21 cellular contexts compared by ENCODE assay signal in genomic region chr6:169231790-169232506, GRCh38. TPM values are rescaled to one million over a fixed set of nuclear protein-coding genes. Genes with fewer than 3 reads are reported as not detected.
DNase-seq lines count a peak whose midpoint lies in the region; ATAC-seq and TF ChIP-seq lines count a peak whose summit lies in the region.
"Had no signal": no experiment of that assay in that cellular context is flagged by ENCODE, and none has a peak within 500 bp of the region (broad histone marks: within the 10 kb centered on the region; RNA-seq: fewer than 3 reads in every experiment).

No MANE protein-coding gene starts in this region.

- TF ChIP-seq EP300 in esophagus muscularis mucosa (IDR thresholded peaks at IDR 0.05) = no peak

- no peak overlapping the region for H3K4me3 Mint-ChIP-seq in GM23338
- H3K4me3 Mint-ChIP-seq: CD4-positive, alpha-beta memory T cell had no signal

- no peaks in the 10 kb centered on the region for H3K4me1 ChIP-seq in GM23338 (ENCODE audit: insufficient read depth)
- H3K4me1 ChIP-seq in esophagus muscularis mucosa = peaks cover 0 to 13% (median 6%) of the 10 kb centered on the region in 4 donors
- H3K4me1 ChIP-seq: SJSA1 had no signal

- no peaks in the 10 kb centered on the region for H3K9me3 ChIP-seq in esophagus muscularis mucosa

- H3K9me3 Mint-ChIP-seq in GM23338 = peaks cover 11% of the 10 kb centered on the region

- TF ChIP-seq POLR2A in esophagus muscularis mucosa (IDR thresholded peaks at IDR 0.05; ENCODE audit: low read depth) = no peak

- H3K79me2 ChIP-seq in GM23338 (replicated peaks; ENCODE audit: insufficient read depth) = no peaks in the 10 kb centered on the region

- peaks cover 60% of the 10 kb centered on the region for H3K36me3 Mint-ChIP-seq in GM23338 (ENCODE audit: low read depth)
- H3K36me3 Mint-ChIP-seq: CD4-positive, alpha-beta memory T cell had no signal

- H2AFZ ChIP-seq in GM23338 = no peak overlapping the region

- H3K27ac Mint-ChIP-seq in GM23338 = no peak overlapping the region
- H3K27ac Mint-ChIP-seq: CD4-positive, alpha-beta memory T cell had no signal

- H4K20me1 ChIP-seq in GM23338 (replicated peaks; ENCODE audit: insufficient read depth) = no peaks in the 10 kb centered on the region

- H3K36me3 ChIP-seq in GM23338 (ENCODE audit: insufficient read depth) (no peaks in the 10 kb centered on the region), H7 (replicated peaks; ENCODE audit: control insufficient read depth, insufficient read depth, low read length) (no peaks in the 10 kb centered on the region), esophagus muscularis mucosa (peaks cover 0 to 37% (median 8%) of the 10 kb centered on the region in 4 donors)
- H3K36me3 ChIP-seq: SJSA1 had no signal

- H3K27me3 Mint-ChIP-seq in GM23338 (ENCODE audit: insufficient read depth, low read depth, poor library complexity) = peaks cover 14% of the 10 kb centered on the region
- H3K27me3 Mint-ChIP-seq: CD4-positive, alpha-beta memory T cell had no signal

- H3K4me1 Mint-ChIP-seq in GM23338 = no peaks in the 10 kb centered on the region; the same call in 2 of the 3 replicates

- H3K9me2 ChIP-seq in GM23338 (ENCODE audit: insufficient read depth) = no peaks in the 10 kb centered on the region

- TF ChIP-seq CTCF in GM23338 (conservative IDR thresholded peaks at IDR 0.05; ENCODE audit: low read depth in 2 of 2) = no peak
- TF ChIP-seq CTCF in esophagus muscularis mucosa (IDR thresholded peaks at IDR 0.05) = no peak

- intact Hi-C loops in esophagus muscularis mucosa (cut with DNase I) = no loop called here
- intact Hi-C loops in sciatic nerve (cut with DNase I) = no loop called here

- 98% methylated on average over 36 of the region's 55 CpGs for WGBS in esophagus muscularis mucosa

- H3K27ac ChIP-seq in GM23338 (ENCODE audit: low read depth) (no peak overlapping the region), esophagus muscularis mucosa (replicated peaks in 1 of 4) (no peak overlapping the region)
- H3K27ac ChIP-seq: HL-60, SJSA1 had no signal

- H3K4me3 ChIP-seq in GM23338 (no peak overlapping the region), H7 (ENCODE audit: insufficient read depth, low read depth, low read length) (no peak overlapping the region), esophagus muscularis mucosa (no peak overlapping the region)
- H3K4me3 ChIP-seq: SJSA1 had no signal

- H3F3A ChIP-seq in GM23338 (replicated peaks; ENCODE audit: low read depth) = no peaks in the 10 kb centered on the region

- H3K4me2 ChIP-seq in GM23338 = no peak overlapping the region

- no peak for DNase-seq in GM23338 (ENCODE audit: low spot score)
- DNase-seq in H7 = peak; percentile 52
- DNase-seq in esophagus muscularis mucosa (ENCODE audit: extremely low spot score) = peak; percentile 45
- peak; percentile 58 for DNase-seq in sciatic nerve (ENCODE audit: low spot score)
- no peak for DNase-seq in effector CD8-positive, alpha-beta T cell (lab: John Stamatoyannopoulos, UW)
- DNase-seq in NAMALWA (ENCODE audit: low spot score) = no peak
- no peak for DNase-seq in NCI-H146 (lab: John Stamatoyannopoulos, UW)
- DNase-seq: C1 segment of cervical spinal cord; CD4-positive, alpha-beta memory T cell; COR-L47; Karpas-422; NCI-H1105; NCI-H1694; NCI-H2029 treated with DMSO at 0.1 percent for 48 hours; NCI-H446 treated with DMSO at 0.1 percent for 48 hours; NCI-H82; NK-92 treated with Interleukin-12 subunit alpha and Interleukin-12 subunit beta, amount 100 ng/mL, for 24 hours; PC-3 had no signal

- ATAC-seq in GM23338 = peak; percentile 78
- ATAC-seq in sciatic nerve = no peak
- ATAC-seq in HG03159 (IDR thresholded peaks at IDR 0.05; ENCODE audit: unreplicated experiment) = no peak
- ATAC-seq: PC-3 had no signal

- H3K27me3 ChIP-seq in GM23338 (ENCODE audit: insufficient read depth) = no peaks in the 10 kb centered on the region
- no peaks in the 10 kb centered on the region for H3K27me3 ChIP-seq in H7 (ENCODE audit: control insufficient read depth, insufficient read depth, low read length)
- H3K27me3 ChIP-seq in esophagus muscularis mucosa = no peaks in the 10 kb centered on the region
- H3K27me3 ChIP-seq: SJSA1 had no signal

TF ChIP-seq in GM23338, 12 proteins besides CTCF, POLR2A, EP300 and RAD21 (continues in another document):
- TF ChIP-seq REST (IDR thresholded peaks at IDR 0.05; ENCODE audit: unreplicated experiment) = no peak
- TF ChIP-seq ZNF331 (CRISPR knock-in tag; IDR thresholded peaks at IDR 0.05; ENCODE audit: low read depth) = no peak

RNA-seq across cellular contexts. Expression of gene THBS2, which starts 21.7 kb away (rescaled TPM):
- 40.7 and 44.7 TPM in 2 replicates for total RNA-seq in GM23338 (2014; rRNA removed; shearing (Covaris generic))
- 7.8 and 7.9 TPM in 2 replicates for polyA plus RNA-seq in GM23338 (2016; fragmentation: Nextera tagmentation; extraction: Ambion mirVana)
- 12.7 and 13.3 TPM in 2 replicates for total RNA-seq in H7 (2014; rRNA removed; shearing (Covaris generic))
- total RNA-seq in esophagus muscularis mucosa (10 to 100 TPM; 25.7 to 36.4 (median 28.8) TPM), sciatic nerve (104 TPM)
- total RNA-seq: CD4-positive, alpha-beta memory T cell; PC-3; SJSA1 had no signal

Comparison
In these comparisons a context has a peak if more than half of its experiments do, and no peak if none do; other contexts are left out.
1. DNase-seq: peak in H7 (single experiment), esophagus muscularis mucosa (single experiment) and sciatic nerve (single experiment); none in GM23338 (single experiment), effector CD8-positive, alpha-beta T cell (single experiment), NAMALWA (single experiment) and NCI-H146 (single experiment).